14 cellular contexts compared by ENCODE assay signal in genomic region chr17:16916557-16916920, GRCh38. TPM values are rescaled to one million over a fixed set of nuclear protein-coding genes. Genes with fewer than 3 reads are reported as not detected.
DNase-seq lines count a peak whose midpoint lies in the region; ATAC-seq, FAIRE-seq and TF ChIP-seq lines count a peak whose summit lies in the region.
"Had no signal": no experiment of that assay in that cellular context is flagged by ENCODE, and none has a peak within 500 bp of the region (broad histone marks: within the 10 kb centered on the region; RNA-seq: fewer than 3 reads in every experiment).

No MANE protein-coding gene starts in this region.

- H3K36me3 Mint-ChIP-seq in activated naive CD4-positive, alpha-beta T cell treated with anti-CD3 and anti-CD28 coated beads, Interleukin-2, amount 10 ng/mL, durations not matched to agents 7 days and 5 days = no peaks in the 10 kb centered on the region
- H3K36me3 Mint-ChIP-seq: CD8-positive, alpha-beta memory T cell had no signal

- H3K18ac ChIP-seq in neuronal stem cell (ENCODE audit: low read length) = peak overlapping the region; percentile 62

- peaks cover 27% of the 10 kb centered on the region for H3K27me3 Mint-ChIP-seq in activated naive CD4-positive, alpha-beta T cell treated with anti-CD3 and anti-CD28 coated beads, Interleukin-2, amount 10 ng/mL, durations not matched to agents 7 days and 5 days

- peak; percentile 15 for DNase-seq in activated naive CD4-positive, alpha-beta T cell treated with anti-CD3 and anti-CD28 coated beads, Interleukin-2, amount 10 ng/mL, durations not matched to agents 7 days and 5 days
- no peak for DNase-seq in activated naive CD4-positive, alpha-beta T cell (lab: John Stamatoyannopoulos, UW)
- no peak for DNase-seq in MM.1S
- DNase-seq in neuronal stem cell (ENCODE audit: low spot score) = no peak
- peak; percentile 45 for DNase-seq in upper lobe of right lung
- no peak for DNase-seq in C1 segment of cervical spinal cord (lab: John Stamatoyannopoulos, UW)
- no peak for DNase-seq in RCC 7860 (ENCODE audit: low spot score)
- DNase-seq in urothelium cell line (ENCODE audit: low spot score) = no peak
- DNase-seq: NCI-H1048 had no signal

- FAIRE-seq in RCC 7860 (lab: Jason Lieb, UNC) (no peak), urothelium cell line (lab: Jason Lieb, UNC) (no peak)
- FAIRE-seq: A549, H1 had no signal

- H3K4me3 ChIP-seq in MM.1S (ENCODE audit: low read length) = 0 out of 2 replicates have a peak overlapping the region, but pooled peaks have one; percentile 33
- no peak overlapping the region for H3K4me3 ChIP-seq in neuronal stem cell (ENCODE audit: low read length in 2 of 2)
- no peak overlapping the region for H3K4me3 ChIP-seq in upper lobe of right lung
- H3K4me3 ChIP-seq: A549; BLaER1 treated with 17β-estradiol and CSF1 and Interleukin-3, amounts not matched to agents 10 nM and 100 nM had no signal

- H2BK15ac ChIP-seq in neuronal stem cell (ENCODE audit: low read length) = no peak overlapping the region

- no peaks in the 10 kb centered on the region for H3K9me3 ChIP-seq in MM.1S (replicated peaks; ENCODE audit: insufficient read depth, low read length)
- no peaks in the 10 kb centered on the region for H3K9me3 ChIP-seq in neuronal stem cell (replicated peaks in 1 of 2; ENCODE audit: control insufficient read depth in 2 of 2, insufficient read depth in 1 of 2, low read depth in 1 of 2, low read length in 2 of 2)
- no peaks in the 10 kb centered on the region for H3K9me3 ChIP-seq in upper lobe of right lung
- H3K9me3 ChIP-seq: A549; BLaER1 treated with 17β-estradiol and CSF1 and Interleukin-3, amounts not matched to agents 10 nM and 100 nM had no signal

- H3K4me2 ChIP-seq in MM.1S (ENCODE audit: low read depth, low read length) = peak overlapping the region; percentile 60
- no peak overlapping the region for H3K4me2 ChIP-seq in neuronal stem cell (ENCODE audit: insufficient read depth, low read length, poor library complexity, severe bottlenecking)
- H3K4me2 ChIP-seq: A549 had no signal

- no peak overlapping the region; the same call in 1 of the 2 replicates for H3K27ac ChIP-seq in MM.1S (ENCODE audit: low read length)
- no peak overlapping the region for H3K27ac ChIP-seq in neuronal stem cell (replicated peaks; ENCODE audit: low read length)
- H3K27ac ChIP-seq in upper lobe of right lung = no peak overlapping the region
- H3K27ac ChIP-seq: A549; BLaER1 treated with 17β-estradiol and CSF1 and Interleukin-3, amounts not matched to agents 10 nM and 100 nM had no signal

- H3K23ac ChIP-seq in neuronal stem cell (ENCODE audit: low read depth, low read length, poor library complexity) = no peak overlapping the region

- H3K36me3 ChIP-seq in MM.1S (replicated peaks; ENCODE audit: insufficient read depth, low read length) = no peaks in the 10 kb centered on the region
- H3K36me3 ChIP-seq in neuronal stem cell (replicated peaks in 1 of 2; ENCODE audit: control insufficient read depth in 2 of 2, insufficient read depth in 2 of 2, low read length in 2 of 2) = no peaks in the 10 kb centered on the region
- no peaks in the 10 kb centered on the region for H3K36me3 ChIP-seq in upper lobe of right lung
- H3K36me3 ChIP-seq: BLaER1 treated with 17β-estradiol and CSF1 and Interleukin-3, amounts not matched to agents 10 nM and 100 nM had no signal

- TF ChIP-seq CTCF in MM.1S (IDR thresholded peaks at IDR 0.05; ENCODE audit: low read length) = no peak
- no peak for TF ChIP-seq CTCF in upper lobe of right lung (IDR thresholded peaks at IDR 0.05)

- no peak overlapping the region for H4K8ac ChIP-seq in neuronal stem cell (ENCODE audit: low read depth, low read length)

- WGBS in neuronal stem cell (ENCODE audit: extremely low coverage in 2 of 2, insufficient read length in 2 of 2, insufficient replicate concordance in 1 of 2), 2 donors = no CpG with 5 or more reads among the region's 5 CpGs

- no peak for ATAC-seq in upper lobe of right lung

- no peaks in the 10 kb centered on the region for H4K20me1 ChIP-seq in MM.1S (ENCODE audit: insufficient read depth, low read length)
- H4K20me1 ChIP-seq: BLaER1 treated with 17β-estradiol and CSF1 and Interleukin-3, amounts not matched to agents 10 nM and 100 nM had no signal

- no peak overlapping the region for H2BK5ac ChIP-seq in neuronal stem cell (ENCODE audit: low read length)

- no peak overlapping the region for H2AK5ac ChIP-seq in neuronal stem cell (ENCODE audit: low read depth, low read length)

- H3K4ac ChIP-seq in neuronal stem cell (ENCODE audit: low read length) = no peak overlapping the region

- no peaks in the 10 kb centered on the region for H3K79me2 ChIP-seq in MM.1S (ENCODE audit: low read length)

- no peak overlapping the region for H4K91ac ChIP-seq in neuronal stem cell (ENCODE audit: low read depth, low read length, poor library complexity)

- H3K79me1 ChIP-seq in neuronal stem cell (ENCODE audit: low read depth, low read length) = no peaks in the 10 kb centered on the region

- peaks cover 17% of the 10 kb centered on the region for H3K4me1 Mint-ChIP-seq in activated naive CD4-positive, alpha-beta T cell treated with anti-CD3 and anti-CD28 coated beads, Interleukin-2, amount 10 ng/mL, durations not matched to agents 7 days and 5 days
- H3K4me1 Mint-ChIP-seq: CD8-positive, alpha-beta memory T cell had no signal

- peaks cover 13% of the 10 kb centered on the region for H3K4me1 ChIP-seq in MM.1S (ENCODE audit: low read length)
- H3K4me1 ChIP-seq in neuronal stem cell (ENCODE audit: control insufficient read depth in 2 of 2, insufficient read depth in 1 of 2, low read depth in 1 of 2, low read length in 2 of 2) = peaks cover 2% of the 10 kb centered on the region in 2 donors
- no peaks in the 10 kb centered on the region for H3K4me1 ChIP-seq in upper lobe of right lung
- H3K4me1 ChIP-seq: A549 had no signal

- no peak overlapping the region for H3K14ac ChIP-seq in neuronal stem cell (ENCODE audit: low read length)

- CTCF ChIA-PET in activated naive CD4-positive, alpha-beta T cell treated with anti-CD3 and anti-CD28 coated beads, Interleukin-2, amount 10 ng/mL, durations not matched to agents 7 days and 5 days (lab: Charles Lee) = no interaction called here

- no peaks in the 10 kb centered on the region for H3K9me3 Mint-ChIP-seq in activated naive CD4-positive, alpha-beta T cell treated with anti-CD3 and anti-CD28 coated beads, Interleukin-2, amount 10 ng/mL, durations not matched to agents 7 days and 5 days
- H3K9me3 Mint-ChIP-seq: CD8-positive, alpha-beta memory T cell had no signal

- peaks cover 11% of the 10 kb centered on the region for H3F3A ChIP-seq in MM.1S (ENCODE audit: insufficient read depth, low read length)

- no peak overlapping the region for H2BK120ac ChIP-seq in neuronal stem cell (ENCODE audit: low read depth, low read length)

- H3K9me2 ChIP-seq in MM.1S (replicated peaks; ENCODE audit: insufficient read depth, low read length) = no peaks in the 10 kb centered on the region

- no peak overlapping the region for H3K9ac ChIP-seq in MM.1S (ENCODE audit: low read length)
- no peak overlapping the region for H3K9ac ChIP-seq in neuronal stem cell (ENCODE audit: low read depth, low read length, poor library complexity)
- H3K9ac ChIP-seq: BLaER1 treated with 17β-estradiol and CSF1 and Interleukin-3, amounts not matched to agents 10 nM and 100 nM had no signal

- H3K4me3 Mint-ChIP-seq in activated naive CD4-positive, alpha-beta T cell treated with anti-CD3 and anti-CD28 coated beads, Interleukin-2, amount 10 ng/mL, durations not matched to agents 7 days and 5 days = no peak overlapping the region
- H3K4me3 Mint-ChIP-seq: CD8-positive, alpha-beta memory T cell had no signal

- peak overlapping the region; percentile 79 for H2AFZ ChIP-seq in MM.1S (ENCODE audit: low read length)
- H2AFZ ChIP-seq in neuronal stem cell (ENCODE audit: low read length) = no peak overlapping the region

- no peak overlapping the region for H2BK12ac ChIP-seq in neuronal stem cell (ENCODE audit: low read length)

- intact Hi-C loops in upper lobe of right lung (cut with DNase I) = no loop called here

- no peaks in the 10 kb centered on the region for H3K27me3 ChIP-seq in MM.1S (replicated peaks; ENCODE audit: insufficient read depth, low read length)
- no peaks in the 10 kb centered on the region for H3K27me3 ChIP-seq in neuronal stem cell (ENCODE audit: control insufficient read depth in 3 of 3, insufficient read depth in 3 of 3, low read depth in 1 of 3, low read length in 3 of 3)
- H3K27me3 ChIP-seq in upper lobe of right lung = no peaks in the 10 kb centered on the region
- H3K27me3 ChIP-seq: BLaER1 treated with 17β-estradiol and CSF1 and Interleukin-3, amounts not matched to agents 10 nM and 100 nM had no signal

- H3K27ac Mint-ChIP-seq in activated naive CD4-positive, alpha-beta T cell treated with anti-CD3 and anti-CD28 coated beads, Interleukin-2, amount 10 ng/mL, durations not matched to agents 7 days and 5 days = no peak overlapping the region
- H3K27ac Mint-ChIP-seq: CD8-positive, alpha-beta memory T cell had no signal

RNA-seq across cellular contexts. Expression of gene TNFRSF13B, which starts 55.4 kb away (rescaled TPM):
- polyA plus RNA-seq in neuronal stem cell (2013, experiment 1 of 2) = not detected
- polyA plus RNA-seq in neuronal stem cell (2013, experiment 2 of 2) = not detected
- not detected for total RNA-seq in upper lobe of right lung
- total RNA-seq: CD8-positive, alpha-beta memory T cell; H1; SK-MEL-5 had no signal
- polyA plus RNA-seq: A549; CD8-positive, alpha-beta memory T cell; H1 had no signal

Comparison
In these comparisons a context has a peak if more than half of its experiments do, and no peak if none do; other contexts are left out.
1. DNase-seq: peak in activated naive CD4-positive, alpha-beta T cell treated with anti-CD3 and anti-CD28 coated beads, Interleukin-2, amount 10 ng/mL, durations not matched to agents 7 days and 5 days (single experiment) and upper lobe of right lung (single experiment); none in activated naive CD4-positive, alpha-beta T cell (0 of 4), MM.1S (single experiment), neuronal stem cell (single experiment), C1 segment of cervical spinal cord (0 of 14), RCC 7860 (single experiment) and urothelium cell line (single experiment).